ENCODE assay signal across 8 cellular contexts in the genomic region with DNA sequence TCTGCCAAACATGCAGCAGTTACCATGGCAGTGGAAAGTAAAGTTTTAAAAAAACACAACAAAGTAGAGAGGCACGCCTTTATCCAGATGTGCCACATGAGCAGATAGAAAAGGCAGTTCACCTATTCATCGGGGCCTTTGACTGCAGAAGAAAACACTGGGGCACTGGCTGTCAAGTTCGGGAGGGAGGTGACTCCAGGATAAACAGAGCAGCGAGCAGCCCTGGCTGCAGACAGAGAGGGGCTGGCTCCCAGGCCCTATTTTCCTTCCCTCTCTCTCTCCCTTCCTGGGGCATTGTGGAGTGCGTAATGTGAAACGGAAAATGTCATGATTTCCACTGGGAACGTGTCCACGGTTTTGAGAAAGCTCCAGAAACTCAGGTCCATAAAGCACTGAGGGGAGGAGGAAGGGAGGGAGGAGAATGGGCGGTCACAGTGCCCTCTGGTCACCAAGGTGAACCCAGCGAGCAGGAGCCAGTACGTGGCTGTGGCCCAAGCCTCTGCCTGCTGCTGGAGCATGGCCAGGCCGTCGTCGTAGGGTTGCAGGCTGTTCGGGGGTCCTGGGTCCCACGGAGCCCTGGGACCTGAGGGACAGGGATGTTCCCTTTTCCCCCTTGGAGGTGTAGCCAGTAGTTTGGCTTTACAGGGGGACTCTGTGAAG.
A peak's percentile ranks its signal among the peaks of the same experiment; 100 is the strongest.
DNase-seq lines count a peak whose midpoint lies in the region; ATAC-seq and TF ChIP-seq lines count a peak whose summit lies in the region.

No MANE protein-coding gene starts in this region.

- no peaks in the 10 kb centered on the region for H3K9me3 Mint-ChIP-seq in T-helper 1 cell treated with Interleukin-12 subunit alpha and Interleukin-12 subunit beta and Interleukin-4 antibody, amounts not matched to agents 30 μg/mL and 1 μg/mL, for 36 hours

- H3K9ac ChIP-seq in muscle layer of colon (ENCODE audit: low read length) = peak overlapping the region; percentile 72

- H3K4me3 ChIP-seq in GM12864 (ENCODE audit: low read depth, low read length) = peak overlapping the region; percentile 8; the same call in 1 of the 2 replicates
- peak overlapping the region; percentile 7 to 44 for H3K4me3 ChIP-seq in muscle layer of colon (ENCODE audit: low read depth in 1 of 2, low read length in 2 of 2)
- no peak overlapping the region for H3K4me3 ChIP-seq in aorta (ENCODE audit: low read length in 2 of 2)

- peaks cover 71% of the 10 kb centered on the region for H3K4me1 Mint-ChIP-seq in T-helper 1 cell treated with Interleukin-12 subunit alpha and Interleukin-12 subunit beta and Interleukin-4 antibody, amounts not matched to agents 30 μg/mL and 1 μg/mL, for 36 hours (ENCODE audit: low read depth)

- peak overlapping the region; percentile 94 for H3K27ac Mint-ChIP-seq in T-helper 1 cell treated with Interleukin-12 subunit alpha and Interleukin-12 subunit beta and Interleukin-4 antibody, amounts not matched to agents 30 μg/mL and 1 μg/mL, for 36 hours

- peaks cover 7% of the 10 kb centered on the region for H3K36me3 Mint-ChIP-seq in T-helper 1 cell treated with Interleukin-12 subunit alpha and Interleukin-12 subunit beta and Interleukin-4 antibody, amounts not matched to agents 30 μg/mL and 1 μg/mL, for 36 hours (ENCODE audit: low read depth)

- TF ChIP-seq CTCF in GM12864 (IDR thresholded peaks at IDR 0.05; ENCODE audit: low read depth, low read length, missing control alignments) = no peak

- H3K27ac ChIP-seq in muscle layer of colon (ENCODE audit: low read depth, low read length) = peak overlapping the region; percentile 100
- H3K27ac ChIP-seq in aorta (ENCODE audit: low read depth in 1 of 2, low read length in 2 of 2) = peak overlapping the region; percentile 95 to 97

- H3K4me3 Mint-ChIP-seq in T-helper 1 cell treated with Interleukin-12 subunit alpha and Interleukin-12 subunit beta and Interleukin-4 antibody, amounts not matched to agents 30 μg/mL and 1 μg/mL, for 36 hours = peak overlapping the region; percentile 71

- H3K36me3 ChIP-seq in muscle layer of colon (ENCODE audit: insufficient read depth, low read length) = no peaks in the 10 kb centered on the region
- H3K36me3 ChIP-seq in aorta (ENCODE audit: control insufficient read depth in 1 of 2, insufficient read depth in 2 of 2, low read length in 1 of 2) = no peaks in the 10 kb centered on the region

- ATAC-seq in HG03095 (IDR thresholded peaks at IDR 0.05; ENCODE audit: unreplicated experiment) = peak; percentile 16
- peak; percentile 83 for ATAC-seq in aorta (ENCODE audit: low FRiP score)

- H3K4me1 ChIP-seq in muscle layer of colon (ENCODE audit: insufficient read depth, low read length) (peaks cover 76% of the 10 kb centered on the region), aorta (ENCODE audit: control insufficient read depth in 1 of 2, insufficient read depth in 2 of 2, low read length in 2 of 2) (peaks cover 0 to 9% of the 10 kb centered on the region in 2 donors)

- no peaks in the 10 kb centered on the region for H3K9me3 ChIP-seq in muscle layer of colon (ENCODE audit: low read length)
- H3K9me3 ChIP-seq in aorta (ENCODE audit: control insufficient read depth, low read length) = no peaks in the 10 kb centered on the region

- DNase-seq in GM12864 (ENCODE audit: low read depth) (no peak), dermis microvascular lymphatic vessel endothelial cell (ENCODE audit: low read depth in 2 of 2) (peak; percentile 98 to 99), aorta (peak; percentile 86 to 89), SKM-1 treated with dmso at 0.1 percent for 144 hours (lab: John Stamatoyannopoulos, UW; ENCODE audit: unreplicated experiment) (no peak), NOMO-1 (lab: John Stamatoyannopoulos, UW; ENCODE audit: unreplicated experiment in 2 of 2) (no peak)

- WGBS in aorta, 2 donors = 0 to 1% methylated on average over 16 of the region's 16 CpGs

- intact Hi-C loops in aorta (cut with DNase I) = loop anchor here (1.0 to 10.0 kb wide), 14 partner anchors 37 to 353 kb away; a partner anchor contains a TSS

- no peaks in the 10 kb centered on the region for H3K27me3 Mint-ChIP-seq in T-helper 1 cell treated with Interleukin-12 subunit alpha and Interleukin-12 subunit beta and Interleukin-4 antibody, amounts not matched to agents 30 μg/mL and 1 μg/mL, for 36 hours (ENCODE audit: low read depth)

- H3K27me3 ChIP-seq in muscle layer of colon (ENCODE audit: control insufficient read depth in 1 of 2, insufficient read depth in 2 of 2, low read length in 2 of 2) = no peaks in the 10 kb centered on the region
- no peaks in the 10 kb centered on the region for H3K27me3 ChIP-seq in aorta (ENCODE audit: control insufficient read depth in 1 of 2, insufficient read depth in 2 of 2, low read length in 1 of 2)

Comparison
In these comparisons a context has a peak if more than half of its experiments do, and no peak if none do; other contexts are left out.
1. DNase-seq: peak in dermis microvascular lymphatic vessel endothelial cell (2 of 2) and aorta (2 of 2); none in GM12864 (single experiment), SKM-1 treated with dmso at 0.1 percent for 144 hours (single experiment) and NOMO-1 (0 of 2).
2. H3K4me3 ChIP-seq: peak in GM12864 (single experiment) and muscle layer of colon (2 of 2); none in aorta (0 of 2).